In the genomic region with DNA sequence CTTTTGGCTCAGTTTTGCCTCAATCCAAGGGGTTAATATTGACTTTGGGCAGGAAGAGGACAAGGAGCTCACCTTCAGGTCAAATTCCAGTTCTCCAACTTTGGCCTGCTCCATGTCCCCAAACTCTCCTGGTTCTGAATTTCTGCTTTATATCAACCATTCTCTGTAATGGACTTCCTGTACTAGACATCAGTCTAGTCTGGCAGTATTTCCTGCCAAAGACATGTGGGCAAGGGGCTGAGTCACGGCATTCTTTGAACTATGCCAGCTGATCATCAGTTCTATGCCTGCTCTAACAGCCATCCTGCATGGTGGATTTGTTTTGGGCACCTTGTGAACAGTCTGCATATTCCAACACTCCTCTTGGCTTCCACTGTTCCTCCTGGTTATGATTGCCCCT, we compare ENCODE assay signal across 9 cellular contexts.
A peak's percentile ranks its signal among the peaks of the same experiment; 100 is the strongest.
DNase-seq lines count a peak whose midpoint lies in the region; ATAC-seq and TF ChIP-seq lines count a peak whose summit lies in the region.
"Had no signal": no experiment of that assay in that cellular context is flagged by ENCODE, and none has a peak within 500 bp of the region (broad histone marks: within the 10 kb centered on the region; RNA-seq: fewer than 3 reads in every experiment).

No MANE protein-coding gene starts in this region.

- H3K9me3 Mint-ChIP-seq in activated CD4-positive, alpha-beta memory T cell treated with anti-CD3 and anti-CD28 coated beads for 36 hours, result no peaks in the 10 kb centered on the region

- peak; percentile 63 for DNase-seq in activated gamma-delta T cell treated with Interleukin-2 at 50 U/mL for 16 hours
- DNase-seq in activated gamma-delta T cell (lab: John Stamatoyannopoulos, UW), result no peak
- DNase-seq in activated CD4-positive, alpha-beta memory T cell treated with anti-CD3 and anti-CD28 coated beads for 36 hours, result peak; percentile 70
- DNase-seq in fibroblast of villous mesenchyme (ENCODE audit: low read depth), result peak; percentile 25
- peak; percentile 66 to 74 for DNase-seq in stimulated activated CD8-positive, alpha-beta memory T cell treated with anti-CD3 and anti-CD28 coated beads, Interleukin-7, amount 100 ng/mL, for 4 hours (ENCODE audit: low read depth in 2 of 2)
- DNase-seq in NCI-H1694 (lab: John Stamatoyannopoulos, UW), result no peak
- DNase-seq in NOMO-1 (lab: John Stamatoyannopoulos, UW; ENCODE audit: unreplicated experiment in 2 of 2), result no peak

- H3K27me3 Mint-ChIP-seq in activated CD4-positive, alpha-beta memory T cell treated with anti-CD3 and anti-CD28 coated beads for 36 hours, result no peaks in the 10 kb centered on the region

- CTCF ChIA-PET in activated CD4-positive, alpha-beta memory T cell treated with anti-CD3 and anti-CD28 coated beads for 36 hours (lab: Charles Lee), result interaction anchor here (1.2 kb wide), 1 partner anchor 139 kb away, joined by 4 read pairs; no protein-coding TSS in a partner anchor

- H3K4me1 Mint-ChIP-seq in activated CD4-positive, alpha-beta memory T cell treated with anti-CD3 and anti-CD28 coated beads for 36 hours (ENCODE audit: low read depth), result peaks cover 49% of the 10 kb centered on the region

- intact Hi-C loops in activated CD4-positive, alpha-beta memory T cell treated with anti-CD3 and anti-CD28 coated beads for 36 hours (cut with micrococcal nuclease), result loop anchor here (1.0 to 10.0 kb wide), 4 partner anchors 9 to 376 kb away; no protein-coding TSS in a partner anchor

- peaks cover 6% of the 10 kb centered on the region for H3K36me3 Mint-ChIP-seq in activated CD4-positive, alpha-beta memory T cell treated with anti-CD3 and anti-CD28 coated beads for 36 hours

- POLR2A ChIA-PET in activated CD4-positive, alpha-beta memory T cell treated with anti-CD3 and anti-CD28 coated beads for 36 hours (lab: Charles Lee), result interaction anchor here (1.1 to 1.3 kb wide), 3 partner anchors 11 to 136 kb away, joined by 3 to 5 read pairs (median 3); a partner anchor contains a TSS

- no peak for TF ChIP-seq CTCF in fibroblast of villous mesenchyme (IDR thresholded peaks at IDR 0.05; ENCODE audit: insufficient read depth, low read depth, low read length)

- H3K4me3 Mint-ChIP-seq in activated CD4-positive, alpha-beta memory T cell treated with anti-CD3 and anti-CD28 coated beads for 36 hours, result peak overlapping the region; percentile 3

- ATAC-seq in GM21367 (IDR thresholded peaks at IDR 0.05; ENCODE audit: unreplicated experiment), result no peak

- peak overlapping the region; percentile 66 for H3K27ac Mint-ChIP-seq in activated CD4-positive, alpha-beta memory T cell treated with anti-CD3 and anti-CD28 coated beads for 36 hours

- H3K4me3 ChIP-seq in fibroblast of villous mesenchyme (ENCODE audit: low read depth, low read length), result no peak overlapping the region
- H3K4me3 ChIP-seq: SJSA1 had no signal

Comparison
In these comparisons a context has a peak if more than half of its experiments do, and no peak if none do; other contexts are left out.
1. DNase-seq: peak in activated gamma-delta T cell treated with Interleukin-2 at 50 U/mL for 16 hours (single experiment), activated CD4-positive, alpha-beta memory T cell treated with anti-CD3 and anti-CD28 coated beads for 36 hours (single experiment), fibroblast of villous mesenchyme (single experiment) and stimulated activated CD8-positive, alpha-beta memory T cell treated with anti-CD3 and anti-CD28 coated beads, Interleukin-7, amount 100 ng/mL, for 4 hours (2 of 2); none in activated gamma-delta T cell (single experiment), NCI-H1694 (single experiment) and NOMO-1 (0 of 2).